21 cellular contexts compared by ENCODE assay signal in the genomic region with DNA sequence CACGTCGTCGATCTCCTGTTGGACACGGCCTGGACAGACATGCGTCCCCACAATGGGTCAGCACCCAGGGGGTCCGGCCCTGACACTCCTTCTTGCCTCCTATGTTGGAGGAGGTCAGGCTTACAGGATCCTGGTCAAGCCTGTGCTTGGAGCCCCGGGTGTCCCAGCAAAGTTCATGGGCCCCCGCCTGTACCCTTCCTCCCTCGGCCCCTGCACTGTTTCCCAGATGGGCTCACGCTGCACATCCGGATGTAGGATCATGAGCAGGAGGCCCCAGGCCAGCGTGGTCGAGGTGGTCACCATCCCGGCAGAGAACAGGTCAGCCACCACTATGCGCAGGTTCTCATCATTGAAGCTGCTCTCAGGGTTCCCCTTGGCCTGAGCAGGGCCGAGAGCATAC. TPM values are rescaled to one million over a fixed set of nuclear protein-coding genes. Genes with fewer than 3 reads are reported as not detected.
"Had no signal": no experiment of that assay in that cellular context is flagged by ENCODE, and none has a peak within 500 bp of the region (broad histone marks: within the 10 kb centered on the region; RNA-seq: fewer than 3 reads in every experiment).

No MANE protein-coding gene starts in this region.

- H3K27ac ChIP-seq: SJSA1, SK-N-MC had no signal

- H3K36me3 ChIP-seq: SJSA1 had no signal

- H3K4me3 ChIP-seq: SJSA1, SK-N-MC had no signal

- DNase-seq: KBM-7, NCI-H1092, NCI-H1105 treated with DMSO at 0.1 percent for 48 hours, NCI-H1417 treated with DMSO at 0.1 percent for 48 hours, NCI-H146, NCI-H1694 treated with DMSO at 0.1 percent for 48 hours, NCI-H1930, NCI-H2081, NCI-H2171, NCI-H226, NCI-H446, NCI-H510A, NCI-H524 treated with DMSO at 0.1 percent for 48 hours, NCI-H69, NCI-H774, Right ventricle myocardium superior, RPMI8226, SIG-M5 had no signal

- H3K9me3 ChIP-seq: SJSA1 had no signal

- H3K4me1 ChIP-seq: SJSA1 had no signal

- H3K27me3 ChIP-seq: SJSA1 had no signal

RNA-seq across cellular contexts. Expression of a gene that starts 3.0 kb away (rescaled TPM):
- total RNA-seq: Right ventricle myocardium superior had no signal

RNA-seq across cellular contexts. Expression of a gene that starts 53.6 kb away (rescaled TPM):
- total RNA-seq: MCF 10A had no signal
